8 cellular contexts compared by ENCODE assay signal in genomic region chr13:30340367-30341184, GRCh38. TPM values are rescaled to one million over a fixed set of nuclear protein-coding genes. Genes with fewer than 3 reads are reported as not detected.
A peak's percentile ranks its signal among the peaks of the same experiment; 100 is the strongest.
DNase-seq lines count a peak whose midpoint lies in the region; ATAC-seq and TF ChIP-seq lines count a peak whose summit lies in the region.

No MANE protein-coding gene starts in this region.

- CTCF ChIA-PET in MCF 10A (lab: Yijun Ruan, JAX) = interaction anchor here (0.5 to 1.6 kb wide), 6 partner anchors 38 to 208 kb away, joined by 3 to 7 read pairs (median 4); no protein-coding TSS in a partner anchor

- H3K27ac Mint-ChIP-seq in MCF 10A (ENCODE audit: low read depth, unreplicated experiment) = peak overlapping the region; percentile 57

- H3K36me3 Mint-ChIP-seq in MCF 10A (ENCODE audit: insufficient read depth, unreplicated experiment) = no peaks in the 10 kb centered on the region

- no peaks in the 10 kb centered on the region for H3K9me3 ChIP-seq in suprapubic skin

- H3K4me1 Mint-ChIP-seq in MCF 10A (ENCODE audit: insufficient read depth, unreplicated experiment) = peaks cover 58% of the 10 kb centered on the region

- ATAC-seq in left colon (no peak), GM18870 (IDR thresholded peaks at IDR 0.05; ENCODE audit: unreplicated experiment) (no peak)

- no peaks in the 10 kb centered on the region for H3K27me3 ChIP-seq in suprapubic skin

- no peak for TF ChIP-seq POLR2A in suprapubic skin (IDR thresholded peaks at IDR 0.05)

- H3K27ac ChIP-seq in suprapubic skin = peak overlapping the region; percentile 73

- intact Hi-C loops in MCF 10A (cut with micrococcal nuclease) (loop anchor here (5.0 kb wide), 2 partner anchors 57 to 232 kb away; no protein-coding TSS in a partner anchor), left colon (cut with DNase I, micrococcal nuclease) (no loop called here)

- H3K9me3 Mint-ChIP-seq in MCF 10A (ENCODE audit: unreplicated experiment) = no peaks in the 10 kb centered on the region

- BruUV-seq in MCF 10A (replicated peaks; lab: Mats Ljungman, UMichigan) = no TSS peak

- no peak for TF ChIP-seq CTCF in MCF 10A (IDR thresholded peaks at IDR 0.05; ENCODE audit: unreplicated experiment)
- no peak for TF ChIP-seq CTCF in suprapubic skin (IDR thresholded peaks at IDR 0.05)

- H3K4me3 Mint-ChIP-seq in MCF 10A (ENCODE audit: unreplicated experiment) = peak overlapping the region; percentile 35

- WGBS in suprapubic skin = 42% methylated on average over 9 of the region's 9 CpGs

- TF ChIP-seq EP300 in suprapubic skin (IDR thresholded peaks at IDR 0.05) = no peak

- POLR2A ChIA-PET in MCF 10A (lab: Yijun Ruan, JAX) = interaction anchor here (0.7 to 3.9 kb wide), 13 partner anchors 12 to 774 kb away, joined by 3 to 52 read pairs (median 8); partner anchors contain the start of genes KATNAL1, UBE2L5 and USPL1

- no peaks in the 10 kb centered on the region for H3K36me3 ChIP-seq in suprapubic skin

- no peak overlapping the region for H3K4me3 ChIP-seq in suprapubic skin

- DNase-seq in HPDE6-E6E7 (ENCODE audit: extremely low spot score) (peak; percentile 4), MCF 10A (ENCODE audit: unreplicated experiment) (peak; percentile 82), left colon (peak; percentile 11 to 64), suprapubic skin (ENCODE audit: low spot score in 2 of 2) (peak in 1 of 2 donors; percentile 86), activated gamma-delta T cell treated with Interleukin-2 at 50 U/mL for 16 hours (no peak), middle frontal gyrus (ENCODE audit: extremely low spot score, low spot score) (no peak)
- DNase-seq in activated naive CD4-positive, alpha-beta T cell (lab: John Stamatoyannopoulos, UW) = no peak

- H3K4me1 ChIP-seq in suprapubic skin = peaks cover 49% of the 10 kb centered on the region

- H3K27me3 Mint-ChIP-seq in MCF 10A (ENCODE audit: insufficient read depth, unreplicated experiment) = no peaks in the 10 kb centered on the region

RNA-seq across cellular contexts. Expression of gene KATNAL1, which starts 33.2 kb away (rescaled TPM):
- total RNA-seq in MCF 10A (2022) = 6.1 and 10.7 TPM in 2 replicates
- 1 to 10 TPM; 3.3 to 9.4 TPM for total RNA-seq in left colon
- total RNA-seq in suprapubic skin = 1 to 10 TPM; 5.9 to 9.4 (median 7.5) TPM

Comparison
In these comparisons a context has a peak if more than half of its experiments do, and no peak if none do; other contexts are left out.
1. DNase-seq: peak in HPDE6-E6E7 (single experiment), MCF 10A (single experiment) and left colon (2 of 2); none in activated gamma-delta T cell treated with Interleukin-2 at 50 U/mL for 16 hours (single experiment), middle frontal gyrus (single experiment) and activated naive CD4-positive, alpha-beta T cell (0 of 4).